Comparison of ENCODE assay signal across 18 cellular contexts in the genomic region with DNA sequence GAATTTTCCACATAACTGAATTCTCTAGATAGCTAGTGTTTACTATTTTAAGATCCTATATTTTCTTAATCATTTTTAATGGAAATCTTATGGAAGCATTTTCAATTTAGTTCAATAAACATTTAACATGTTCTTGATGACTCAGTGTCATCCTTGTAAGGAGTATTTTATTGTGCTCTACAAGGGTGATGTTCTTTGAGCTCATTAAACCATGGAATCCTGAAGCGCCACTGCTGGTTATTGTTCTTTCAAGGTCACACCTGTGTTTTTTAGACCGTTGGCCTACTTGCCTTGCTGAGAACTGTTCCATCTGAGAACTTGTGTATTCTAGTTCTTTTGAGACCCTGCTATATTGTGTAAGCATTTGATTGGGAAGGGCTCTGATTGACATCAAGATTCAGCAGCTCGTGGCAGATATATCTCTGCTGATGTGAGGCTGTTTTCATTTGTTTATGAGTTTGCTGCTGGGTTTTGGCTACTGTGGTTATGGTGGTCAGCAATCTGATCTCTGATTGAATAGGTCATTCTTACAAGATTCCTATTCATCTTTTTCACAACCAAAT.
DNase-seq lines count a peak whose midpoint lies in the region; ATAC-seq, FAIRE-seq and TF ChIP-seq lines count a peak whose summit lies in the region.
"Had no signal": no experiment of that assay in that cellular context is flagged by ENCODE, and none has a peak within 500 bp of the region (broad histone marks: within the 10 kb centered on the region; RNA-seq: fewer than 3 reads in every experiment).

No MANE protein-coding gene starts in this region.

- H3K4me3 Mint-ChIP-seq in activated T-cell treated with anti-CD3 and anti-CD28 coated beads, Interleukin-2, amount 50 U/mL, for 72 hours: no peak overlapping the region
- H3K4me3 Mint-ChIP-seq: CD8-positive, alpha-beta memory T cell; H9 had no signal

- no peaks in the 10 kb centered on the region for H4K20me1 ChIP-seq in KMS-11 (ENCODE audit: insufficient read depth)
- H4K20me1 ChIP-seq in PC-3 (ENCODE audit: low read length): no peaks in the 10 kb centered on the region
- H4K20me1 ChIP-seq: BLaER1 had no signal

- TF ChIP-seq CTCF in KMS-11 (conservative IDR thresholded peaks at IDR 0.05; ENCODE audit: low read depth, low read length): no peak
- no peak for TF ChIP-seq CTCF in PC-3 (conservative IDR thresholded peaks at IDR 0.05; ENCODE audit: low read depth, low read length)
- no peak for TF ChIP-seq CTCF in pancreas (IDR thresholded peaks at IDR 0.05)

- H3K4me3 ChIP-seq in KMS-11 (IDR thresholded peaks at IDR 0.05; ENCODE audit: insufficient read depth, low read depth, low read length) (no peak overlapping the region), PC-3 (ENCODE audit: low read length) (no peak overlapping the region), pancreas (no peak overlapping the region)
- H3K4me3 ChIP-seq: BLaER1, GM23248 had no signal

- ATAC-seq in PC-3 (peak; percentile 51), pancreas (no peak), GM21360 (IDR thresholded peaks at IDR 0.05; ENCODE audit: unreplicated experiment) (no peak), GM21737 (IDR thresholded peaks at IDR 0.05; ENCODE audit: unreplicated experiment) (no peak)
- ATAC-seq in activated T-cell treated with anti-CD3 and anti-CD28 coated beads, Interleukin-2, amount 50 U/mL, for 72 hours (replicated peaks in 1 of 2): no peak

- no peaks in the 10 kb centered on the region for H3K9me2 ChIP-seq in PC-3 (replicated peaks; ENCODE audit: low read length)

- WGBS in pancreas, 2 donors: 45 to 68% methylated on average over 3 of the region's 3 CpGs

- H3K4me1 ChIP-seq in KMS-11 (ENCODE audit: low read depth, poor library complexity, severe bottlenecking) (peaks cover 24% of the 10 kb centered on the region), PC-3 (ENCODE audit: insufficient read depth, low read length) (peaks cover 15% of the 10 kb centered on the region), pancreas (no peaks in the 10 kb centered on the region)
- H3K4me1 ChIP-seq: BLaER1, Caco-2 had no signal

- BruUV-seq in PC-3 (replicated peaks; lab: Mats Ljungman, UMichigan): no TSS peak

- peaks cover 3% of the 10 kb centered on the region for H3F3A ChIP-seq in PC-3 (ENCODE audit: low read length, unreplicated experiment)

- H3K9me3 Mint-ChIP-seq in activated T-cell treated with anti-CD3 and anti-CD28 coated beads, Interleukin-2, amount 50 U/mL, for 72 hours: no peaks in the 10 kb centered on the region
- H3K9me3 Mint-ChIP-seq: CD8-positive, alpha-beta memory T cell; H9 had no signal

- DNase-seq in PC-3 (no peak), foreskin melanocyte (peak; percentile 3), pancreas (no peak), cortex of kidney (lab: John Stamatoyannopoulos, UW) (no peak)
- DNase-seq in activated T-cell treated with anti-CD3 and anti-CD28 coated beads, Interleukin-2, amount 50 U/mL, for 72 hours: no peak
- DNase-seq: 8988T; AML-193; Caco-2; CD8-positive, alpha-beta memory T cell; DND-41; GDM1; GM23248; H9 had no signal

- H3K36me3 Mint-ChIP-seq in activated T-cell treated with anti-CD3 and anti-CD28 coated beads, Interleukin-2, amount 50 U/mL, for 72 hours (ENCODE audit: insufficient read depth in 2 of 2): no peaks in the 10 kb centered on the region
- H3K36me3 Mint-ChIP-seq: CD8-positive, alpha-beta memory T cell had no signal

- POLR2A ChIA-PET in PC-3 (lab: Charles Lee; ENCODE audit: unreplicated experiment): interaction anchor here (0.6 kb wide), 1 partner anchor 347 kb away, joined by 9 read pairs; no protein-coding TSS in a partner anchor

- H3K9me3 ChIP-seq in PC-3 (ENCODE audit: low read length): no peaks in the 10 kb centered on the region
- no peaks in the 10 kb centered on the region for H3K9me3 ChIP-seq in pancreas
- H3K9me3 ChIP-seq: BLaER1, Caco-2 had no signal

- peak; percentile 64 for FAIRE-seq in pancreas (lab: Jason Lieb, UNC)
- FAIRE-seq: GM12892 had no signal

- H3K9ac ChIP-seq in KMS-11 (no peak overlapping the region), PC-3 (ENCODE audit: low read length) (no peak overlapping the region)
- H3K9ac ChIP-seq: BLaER1, GM23248 had no signal

- H3K27me3 ChIP-seq in KMS-11 (ENCODE audit: insufficient read depth, low read depth) (no peaks in the 10 kb centered on the region), PC-3 (ENCODE audit: low read length) (no peaks in the 10 kb centered on the region), pancreas (no peaks in the 10 kb centered on the region)
- H3K27me3 ChIP-seq: BLaER1 had no signal

- H3K4me1 Mint-ChIP-seq in activated T-cell treated with anti-CD3 and anti-CD28 coated beads, Interleukin-2, amount 50 U/mL, for 72 hours (ENCODE audit: low read depth): no peaks in the 10 kb centered on the region
- H3K4me1 Mint-ChIP-seq: CD8-positive, alpha-beta memory T cell had no signal

- H2AFZ ChIP-seq in KMS-11 (ENCODE audit: low read depth) (no peak overlapping the region), PC-3 (ENCODE audit: low read length) (no peak overlapping the region)
- H2AFZ ChIP-seq: GM23248 had no signal

- peak overlapping the region; percentile 37 for H3K4me2 ChIP-seq in KMS-11
- no peak overlapping the region for H3K4me2 ChIP-seq in PC-3 (ENCODE audit: low read length)
- H3K4me2 ChIP-seq: BLaER1 had no signal

- no peaks in the 10 kb centered on the region for H3K36me3 ChIP-seq in KMS-11 (ENCODE audit: insufficient read depth)
- no peaks in the 10 kb centered on the region for H3K36me3 ChIP-seq in PC-3 (ENCODE audit: low read depth, low read length)
- H3K36me3 ChIP-seq in pancreas: no peaks in the 10 kb centered on the region
- H3K36me3 ChIP-seq: BLaER1 had no signal

- intact Hi-C loops in PC-3 (cut with micrococcal nuclease) (loop anchor here (5.0 kb wide), 1 partner anchor 45 kb away; no protein-coding TSS in a partner anchor), pancreas (cut with DNase I) (no loop called here)

- no peak overlapping the region for H3K27ac Mint-ChIP-seq in activated T-cell treated with anti-CD3 and anti-CD28 coated beads, Interleukin-2, amount 50 U/mL, for 72 hours
- H3K27ac Mint-ChIP-seq: CD8-positive, alpha-beta memory T cell; H9 had no signal

- CTCF ChIA-PET in PC-3 (lab: Charles Lee): no interaction called here

- peak overlapping the region; percentile 31; the same call in 1 of the 2 replicates for H3K27ac ChIP-seq in KMS-11
- H3K27ac ChIP-seq in PC-3 (ENCODE audit: low read length): no peak overlapping the region
- H3K27ac ChIP-seq in pancreas: no peak overlapping the region
- H3K27ac ChIP-seq: BLaER1, GM23248 had no signal

- H3K27me3 Mint-ChIP-seq in activated T-cell treated with anti-CD3 and anti-CD28 coated beads, Interleukin-2, amount 50 U/mL, for 72 hours (ENCODE audit: low read depth): no peaks in the 10 kb centered on the region

- H3K79me2 ChIP-seq in KMS-11 (ENCODE audit: insufficient read depth, low read depth) (no peaks in the 10 kb centered on the region), PC-3 (ENCODE audit: low read length) (no peaks in the 10 kb centered on the region)
